ENCODE assay signal across 7 cellular contexts in the genomic region with DNA sequence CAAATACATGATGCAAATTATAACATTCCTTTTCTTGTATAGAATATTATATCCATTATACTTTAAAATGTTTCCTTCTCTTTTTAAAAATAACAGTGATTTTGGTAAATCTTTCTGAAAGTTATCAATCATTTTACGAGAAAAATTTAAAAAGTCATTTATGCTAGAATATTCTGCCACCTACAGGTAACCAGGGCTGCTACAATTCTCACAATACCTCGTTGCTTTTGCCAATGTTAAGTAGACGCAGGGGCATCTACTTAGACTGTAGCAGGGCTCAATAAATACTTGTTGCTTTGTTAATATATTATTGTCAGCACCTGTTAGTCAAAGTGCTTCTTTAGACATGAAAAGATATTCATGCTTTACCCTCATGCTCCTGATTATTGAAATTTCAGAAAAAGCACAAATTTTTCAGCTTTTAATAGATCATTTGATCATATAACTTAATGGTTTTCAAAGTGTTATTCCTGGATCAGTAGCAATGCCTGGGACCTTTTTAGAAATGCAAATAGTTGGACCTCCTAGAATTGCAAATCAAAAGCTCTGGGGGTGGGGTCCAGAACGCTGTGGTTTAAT.
DNase-seq lines count a peak whose midpoint lies in the region; TF ChIP-seq lines count a peak whose summit lies in the region.

No MANE protein-coding gene starts in this region.

- no peaks in the 10 kb centered on the region for H3K36me3 Mint-ChIP-seq in activated naive CD4-positive, alpha-beta T cell treated with anti-CD3 and anti-CD28 coated beads for 36 hours (ENCODE audit: low read depth)
- no peaks in the 10 kb centered on the region for H3K36me3 Mint-ChIP-seq in activated CD4-positive, alpha-beta memory T cell treated with anti-CD3 and anti-CD28 coated beads, Interleukin-2, amount 10 ng/mL, durations not matched to agents 7 days and 5 days (ENCODE audit: low read depth)

- H3K27me3 ChIP-seq in OCI-LY3 (ENCODE audit: low read depth, low read length) = peaks cover 3% of the 10 kb centered on the region; the same call in 1 of the 2 replicates

- peak; percentile 81 for TF ChIP-seq CTCF in OCI-LY3 (IDR thresholded peaks at IDR 0.05; ENCODE audit: low read depth, low read length)
- peak; percentile 88 for TF ChIP-seq CTCF in fibroblast of mammary gland (conservative IDR thresholded peaks at IDR 0.05; ENCODE audit: control insufficient read depth, insufficient read depth, low read depth, low read length)

- DNase-seq in HEK293T (ENCODE audit: extremely low spot score) (peak; percentile 25), fibroblast of mammary gland (ENCODE audit: low read depth) (peak; percentile 62), putamen (ENCODE audit: low spot score) (peak; percentile 5)
- DNase-seq in activated naive CD4-positive, alpha-beta T cell treated with anti-CD3 and anti-CD28 coated beads for 36 hours = no peak
- no peak for DNase-seq in activated CD4-positive, alpha-beta memory T cell treated with anti-CD3 and anti-CD28 coated beads, Interleukin-2, amount 10 ng/mL, durations not matched to agents 7 days and 5 days
- DNase-seq in activated CD4-positive, alpha-beta T cell treated with anti-CD3 and anti-CD28 coated beads for 48 hours = no peak

- no peaks in the 10 kb centered on the region for H3K9me3 ChIP-seq in OCI-LY3 (ENCODE audit: insufficient read depth, low read length)

- H3K9ac ChIP-seq in OCI-LY3 (ENCODE audit: low read length) = no peak overlapping the region

- no peak overlapping the region for H3K4me2 ChIP-seq in OCI-LY3 (ENCODE audit: low read length)

- H3K4me1 ChIP-seq in OCI-LY3 (ENCODE audit: low read length) = no peaks in the 10 kb centered on the region

- no peaks in the 10 kb centered on the region for H4K20me1 ChIP-seq in OCI-LY3 (ENCODE audit: insufficient read depth, low read length)

- H2AFZ ChIP-seq in OCI-LY3 (ENCODE audit: low read depth, low read length) = no peak overlapping the region

- intact Hi-C loops in activated naive CD4-positive, alpha-beta T cell treated with anti-CD3 and anti-CD28 coated beads for 36 hours (cut with micrococcal nuclease) = loop anchor here (1.0 kb wide), 1 partner anchor 340 kb away; no protein-coding TSS in a partner anchor

- H3K36me3 ChIP-seq in OCI-LY3 (replicated peaks; ENCODE audit: low read depth, low read length) = no peaks in the 10 kb centered on the region

- H3K27ac Mint-ChIP-seq in activated naive CD4-positive, alpha-beta T cell treated with anti-CD3 and anti-CD28 coated beads for 36 hours = no peak overlapping the region
- no peak overlapping the region for H3K27ac Mint-ChIP-seq in activated CD4-positive, alpha-beta memory T cell treated with anti-CD3 and anti-CD28 coated beads, Interleukin-2, amount 10 ng/mL, durations not matched to agents 7 days and 5 days

- H3K27ac ChIP-seq in OCI-LY3 (ENCODE audit: low read length) = no peak overlapping the region

- H3K4me1 Mint-ChIP-seq in activated naive CD4-positive, alpha-beta T cell treated with anti-CD3 and anti-CD28 coated beads for 36 hours (ENCODE audit: low read depth) = no peaks in the 10 kb centered on the region
- no peaks in the 10 kb centered on the region for H3K4me1 Mint-ChIP-seq in activated CD4-positive, alpha-beta memory T cell treated with anti-CD3 and anti-CD28 coated beads, Interleukin-2, amount 10 ng/mL, durations not matched to agents 7 days and 5 days

- H3K4me3 Mint-ChIP-seq in activated naive CD4-positive, alpha-beta T cell treated with anti-CD3 and anti-CD28 coated beads for 36 hours = no peak overlapping the region
- H3K4me3 Mint-ChIP-seq in activated CD4-positive, alpha-beta memory T cell treated with anti-CD3 and anti-CD28 coated beads, Interleukin-2, amount 10 ng/mL, durations not matched to agents 7 days and 5 days = no peak overlapping the region

- H3K9me3 Mint-ChIP-seq in activated naive CD4-positive, alpha-beta T cell treated with anti-CD3 and anti-CD28 coated beads for 36 hours = peaks cover 5% of the 10 kb centered on the region
- H3K9me3 Mint-ChIP-seq in activated CD4-positive, alpha-beta memory T cell treated with anti-CD3 and anti-CD28 coated beads, Interleukin-2, amount 10 ng/mL, durations not matched to agents 7 days and 5 days = no peaks in the 10 kb centered on the region

- H3K27me3 Mint-ChIP-seq in activated naive CD4-positive, alpha-beta T cell treated with anti-CD3 and anti-CD28 coated beads for 36 hours (ENCODE audit: low read depth) = no peaks in the 10 kb centered on the region
- H3K27me3 Mint-ChIP-seq in activated CD4-positive, alpha-beta memory T cell treated with anti-CD3 and anti-CD28 coated beads, Interleukin-2, amount 10 ng/mL, durations not matched to agents 7 days and 5 days = no peaks in the 10 kb centered on the region

- POLR2A ChIA-PET in HEK293T (lab: Yijun Ruan, JAX) = no interaction called here
- POLR2A ChIA-PET in activated CD4-positive, alpha-beta memory T cell treated with anti-CD3 and anti-CD28 coated beads, Interleukin-2, amount 10 ng/mL, durations not matched to agents 7 days and 5 days (lab: Charles Lee) = no interaction called here

- CTCF ChIA-PET in HEK293T (lab: Yijun Ruan, JAX) = interaction anchor here (0.5 to 1.6 kb wide), 5 partner anchors 14 to 538 kb away, joined by 3 to 4 read pairs (median 3); no protein-coding TSS in a partner anchor
- CTCF ChIA-PET in activated naive CD4-positive, alpha-beta T cell treated with anti-CD3 and anti-CD28 coated beads for 36 hours (lab: Charles Lee) = interaction anchor here (1.0 kb wide), 1 partner anchor 8 kb away, joined by 3 read pairs; no protein-coding TSS in a partner anchor
- CTCF ChIA-PET in activated CD4-positive, alpha-beta memory T cell treated with anti-CD3 and anti-CD28 coated beads, Interleukin-2, amount 10 ng/mL, durations not matched to agents 7 days and 5 days (lab: Charles Lee) = no interaction called here

- no peaks in the 10 kb centered on the region for H3K79me2 ChIP-seq in OCI-LY3 (ENCODE audit: low read length)

- H3K4me3 ChIP-seq in OCI-LY3 (ENCODE audit: low read length) (no peak overlapping the region), fibroblast of mammary gland (ENCODE audit: control insufficient read depth, low read depth, low read length) (no peak overlapping the region)

TF ChIP-seq in HEK293T, 16 proteins besides CTCF, POLR2A, EP300 and RAD21:
- TF ChIP-seq FOXM1 (IDR thresholded peaks at IDR 0.05; ENCODE audit: borderline replicate concordance) (no peak), SUZ12 (IDR thresholded peaks at IDR 0.05) (no peak), SP1 (IDR thresholded peaks at IDR 0.05) (no peak), NFRKB (IDR thresholded peaks at IDR 0.05) (no peak), HDGF (IDR thresholded peaks at IDR 0.05; ENCODE audit: borderline replicate concordance) (no peak), L3MBTL2 (conservative IDR thresholded peaks at IDR 0.05) (no peak), FOXA1 (IDR thresholded peaks at IDR 0.05) (no peak), BHLHE40 (IDR thresholded peaks at IDR 0.05; ENCODE audit: borderline replicate concordance) (no peak), ARNT (IDR thresholded peaks at IDR 0.05) (no peak), ZNF384 (IDR thresholded peaks at IDR 0.05) (no peak), ELF4 (IDR thresholded peaks at IDR 0.05) (no peak), FOXK2 (IDR thresholded peaks at IDR 0.05) (no peak), CTBP1 (IDR thresholded peaks at IDR 0.05; ENCODE audit: borderline replicate concordance) (no peak), TARDBP (IDR thresholded peaks at IDR 0.05) (no peak), LEF1 (IDR thresholded peaks at IDR 0.05; ENCODE audit: borderline replicate concordance) (no peak)
- TF ChIP-seq, protein P1, sequence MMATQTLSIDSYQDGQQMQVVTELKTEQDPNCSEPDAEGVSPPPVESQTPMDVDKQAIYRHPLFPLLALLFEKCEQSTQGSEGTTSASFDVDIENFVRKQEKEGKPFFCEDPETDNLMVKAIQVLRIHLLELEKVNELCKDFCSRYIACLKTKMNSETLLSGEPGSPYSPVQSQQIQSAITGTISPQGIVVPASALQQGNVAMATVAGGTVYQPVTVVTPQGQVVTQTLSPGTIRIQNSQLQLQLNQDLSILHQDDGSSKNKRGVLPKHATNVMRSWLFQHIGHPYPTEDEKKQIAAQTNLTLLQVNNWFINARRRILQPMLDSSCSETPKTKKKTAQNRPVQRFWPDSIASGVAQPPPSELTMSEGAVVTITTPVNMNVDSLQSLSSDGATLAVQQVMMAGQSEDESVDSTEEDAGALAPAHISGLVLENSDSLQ (IDR thresholded peaks at IDR 0.05) = no peak

Comparison
In these comparisons a context has a peak if more than half of its experiments do, and no peak if none do; other contexts are left out.
1. DNase-seq: peak in HEK293T (single experiment), fibroblast of mammary gland (single experiment) and putamen (single experiment); none in activated naive CD4-positive, alpha-beta T cell treated with anti-CD3 and anti-CD28 coated beads for 36 hours (single experiment), activated CD4-positive, alpha-beta memory T cell treated with anti-CD3 and anti-CD28 coated beads, Interleukin-2, amount 10 ng/mL, durations not matched to agents 7 days and 5 days (single experiment) and activated CD4-positive, alpha-beta T cell treated with anti-CD3 and anti-CD28 coated beads for 48 hours (single experiment).